In genomic region chrX:19888419-19888879, GRCh38 we compare ENCODE assay signal across 8 cellular contexts. TPM values are rescaled to one million over a fixed set of nuclear protein-coding genes. Genes with fewer than 3 reads are reported as not detected.
A peak's percentile ranks its signal among the peaks of the same experiment; 100 is the strongest.
DNase-seq lines count a peak whose midpoint lies in the region; ATAC-seq and TF ChIP-seq lines count a peak whose summit lies in the region.

No MANE protein-coding gene starts in this region.

- TF ChIP-seq POLR2A in ovary (IDR thresholded peaks at IDR 0.05): no peak

- no peaks in the 10 kb centered on the region; the same call in 1 of the 2 replicates for H3K36me3 ChIP-seq in OCI-LY7 (ENCODE audit: insufficient read depth, low read length)
- H3K36me3 ChIP-seq in heart right ventricle: no peaks in the 10 kb centered on the region
- H3K36me3 ChIP-seq in ovary: no peaks in the 10 kb centered on the region

- ATAC-seq in HG03432 (IDR thresholded peaks at IDR 0.05; ENCODE audit: unreplicated experiment) (peak; percentile 22), heart right ventricle (peak; percentile 70 to 90 (median 83)), HG02870 (IDR thresholded peaks at IDR 0.05; ENCODE audit: unreplicated experiment) (no peak), HG02610 (IDR thresholded peaks at IDR 0.05; ENCODE audit: unreplicated experiment) (no peak)

- no TSS peak for BruUV-seq in OCI-LY7 (replicated peaks; lab: Mats Ljungman, UMichigan)

- peak; percentile 86 for DNase-seq in DMS 273 (lab: John Stamatoyannopoulos, UW; ENCODE audit: unreplicated experiment)
- DNase-seq in OCI-LY7 (ENCODE audit: low spot score): peak; percentile 73
- DNase-seq in amygdala (lab: John Stamatoyannopoulos, UW): peak in 36 of 56 donors; percentile 1 to 58 (median 24)
- DNase-seq in heart right ventricle: peak in 1 of 2 donors; percentile 35
- DNase-seq in ovary: peak in 2 of 5 donors; percentile 29 to 39

- CTCF ChIA-PET in OCI-LY7 (lab: Charles Lee; ENCODE audit: unreplicated experiment): interaction anchor here (0.5 kb wide), 1 partner anchor 83 kb away, joined by 3 read pairs; no protein-coding TSS in a partner anchor

- peaks cover 21% of the 10 kb centered on the region; the same call in 1 of the 2 replicates for H4K20me1 ChIP-seq in OCI-LY7 (ENCODE audit: insufficient read depth, low read length)

- H3K27me3 ChIP-seq in heart right ventricle (peaks cover 0 to 7% (median 0%) of the 10 kb centered on the region in 7 donors), ovary (no peaks in the 10 kb centered on the region)

- intact Hi-C loops in OCI-LY7 (cut with micrococcal nuclease; ENCODE audit: unreplicated experiment): loop anchor here (1.0 kb wide), 3 partner anchors 149 to 344 kb away; no protein-coding TSS in a partner anchor
- intact Hi-C loops in heart right ventricle (cut with DNase I): loop anchor here in 9 of 10 donors (1.0 to 10.0 kb wide), 14 partner anchors 144 to 514 kb away; no protein-coding TSS in a partner anchor
- intact Hi-C loops in ovary (cut with DNase I): loop anchor here in 3 of 4 donors (5.0 to 10.0 kb wide), 2 partner anchors 294 to 296 kb away; no protein-coding TSS in a partner anchor

- POLR2A ChIA-PET in OCI-LY7 (lab: Charles Lee): interaction anchor here (0.7 to 1.0 kb wide), 2 partner anchors 49 to 150 kb away, joined by 3 read pairs; no protein-coding TSS in a partner anchor

- no peaks in the 10 kb centered on the region for H3K9me2 ChIP-seq in OCI-LY7 (ENCODE audit: insufficient read depth, low read length)

- H3K9me3 ChIP-seq in OCI-LY7 (ENCODE audit: low read length) (no peaks in the 10 kb centered on the region), heart right ventricle (no peaks in the 10 kb centered on the region), ovary (no peaks in the 10 kb centered on the region)

- H3K27ac ChIP-seq in OCI-LY7 (ENCODE audit: low read depth, low read length, poor library complexity, severe bottlenecking) (peak overlapping the region; percentile 44), heart right ventricle (peak overlapping the region in 9 of 10 donors; percentile 35 to 67 (median 60)), ovary (peak overlapping the region; percentile 67 to 75)

- H3K4me2 ChIP-seq in OCI-LY7 (ENCODE audit: low read length): peak overlapping the region; percentile 70

- TF ChIP-seq EP300 in ovary (IDR thresholded peaks at IDR 0.05): no peak

- peak overlapping the region; percentile 55; the same call in 1 of the 2 replicates for H2AFZ ChIP-seq in OCI-LY7 (ENCODE audit: low read length)

- TF ChIP-seq CTCF in OCI-LY7 (conservative IDR thresholded peaks at IDR 0.05; ENCODE audit: low read length) (peak; percentile 70), heart right ventricle (IDR thresholded peaks at IDR 0.05) (peak; percentile 15 to 68 (median 54)), ovary (IDR thresholded peaks at IDR 0.05) (peak in 2 of 3 donors; percentile 57 to 68)

- H3K4me1 ChIP-seq in OCI-LY7 (ENCODE audit: insufficient read depth, low read length, poor library complexity, severe bottlenecking) (peaks cover 39% of the 10 kb centered on the region), heart right ventricle (peaks cover 0 to 22% (median 0%) of the 10 kb centered on the region in 9 donors), ovary (ENCODE audit: insufficient read depth) (no peaks in the 10 kb centered on the region)

- WGBS in heart right ventricle, 2 donors: 8% methylated on average over 15 of the region's 15 CpGs
- WGBS in ovary, 3 donors: 34 to 40% (median 36%) methylated on average over 15 of the region's 15 CpGs

- peaks cover 35% of the 10 kb centered on the region for H3K79me2 ChIP-seq in OCI-LY7 (ENCODE audit: insufficient read depth, low read depth, low read length)

- H3K4me3 ChIP-seq in OCI-LY7 (ENCODE audit: low read depth, low read length, poor library complexity, severe bottlenecking) (peak overlapping the region; percentile 96), heart right ventricle (peak overlapping the region; percentile 28 to 81 (median 69)), ovary (peak overlapping the region; percentile 44)

RNA-seq across cellular contexts. Expression of gene SH3KBP1, which starts 1.0 kb away (rescaled TPM):
- total RNA-seq in OCI-LY7 (2014; rRNA removed; shearing (Covaris generic)): 26.1 and 54.6 TPM in 2 replicates
- total RNA-seq in OCI-LY7 (2022): 82.4 and 90.3 TPM in 2 replicates
- 10 to 100 TPM; 18.1 to 59.7 (median 36.7) TPM for total RNA-seq in heart right ventricle
- polyA plus RNA-seq in heart right ventricle: 10 to 100 TPM in 1 of 2 donors, 1 to 10 TPM in 1; 8.1 to 16.7 TPM
- total RNA-seq in ovary: 10 to 100 TPM in 3 of 7 donors, 1 to 10 TPM in 4; 4.9 to 16.6 (median 9.8) TPM
- polyA plus RNA-seq in ovary: 10 to 100 TPM in 1 of 2 donors, 1 to 10 TPM in 1; 8.3 to 43.7 TPM

Comparison
In these comparisons a context has a peak if more than half of its experiments do, and no peak if none do; other contexts are left out.
1. ATAC-seq: peak in HG03432 (single experiment) and heart right ventricle (8 of 8); none in HG02870 (single experiment) and HG02610 (single experiment).
2. H3K4me3 ChIP-seq: peak in every context shown above with its lines; median percentile 96 in OCI-LY7; 69 in heart right ventricle; 44 in ovary.
3. Peak in every context shown above with its lines, with median percentiles within 50 percentile points of each other: H3K27ac ChIP-seq and CTCF ChIP-seq.